ENCODE assay signal across 9 cellular contexts in genomic region chr11:75873417-75874148, GRCh38. TPM values are rescaled to one million over a fixed set of nuclear protein-coding genes. Genes with fewer than 3 reads are reported as not detected.
A peak's percentile ranks its signal among the peaks of the same experiment; 100 is the strongest.
DNase-seq lines count a peak whose midpoint lies in the region; ATAC-seq and TF ChIP-seq lines count a peak whose summit lies in the region.
"Had no signal": no experiment of that assay in that cellular context is flagged by ENCODE, and none has a peak within 500 bp of the region (broad histone marks: within the 10 kb centered on the region; RNA-seq: fewer than 3 reads in every experiment).

No MANE protein-coding gene starts in this region.

- H3K9me3 Mint-ChIP-seq in effector memory CD8-positive, alpha-beta T cell: no peaks in the 10 kb centered on the region
- no peaks in the 10 kb centered on the region for H3K9me3 Mint-ChIP-seq in activated CD4-positive, alpha-beta memory T cell treated with anti-CD3 and anti-CD28 coated beads for 36 hours
- H3K9me3 Mint-ChIP-seq in Calu3 (ENCODE audit: low read depth, unreplicated experiment): no peaks in the 10 kb centered on the region

- H4K8ac ChIP-seq in mesenchymal stem cell (ENCODE audit: low read length): no peak overlapping the region

- WGBS in mesenchymal stem cell: 82% methylated on average over 8 of the region's 8 CpGs

- no peak overlapping the region for H2BK120ac ChIP-seq in mesenchymal stem cell (ENCODE audit: low read depth, low read length)

- DNase-seq in GM12864 (ENCODE audit: low read depth) (peak; percentile 59), Calu3 (no peak), mesenchymal stem cell (no peak), HK-2 (ENCODE audit: unreplicated experiment) (no peak)
- no peak for DNase-seq in effector memory CD8-positive, alpha-beta T cell
- DNase-seq in activated CD4-positive, alpha-beta memory T cell treated with anti-CD3 and anti-CD28 coated beads for 36 hours: no peak

- peak overlapping the region; percentile 25 to 41 for H3K27ac Mint-ChIP-seq in effector memory CD8-positive, alpha-beta T cell
- H3K27ac Mint-ChIP-seq in activated CD4-positive, alpha-beta memory T cell treated with anti-CD3 and anti-CD28 coated beads for 36 hours: no peak overlapping the region
- no peak overlapping the region for H3K27ac Mint-ChIP-seq in Calu3 (ENCODE audit: unreplicated experiment)

- H3K4me2 ChIP-seq in mesenchymal stem cell (ENCODE audit: low read length, poor library complexity, severe bottlenecking): no peak overlapping the region

- no peak overlapping the region for H2BK5ac ChIP-seq in mesenchymal stem cell (ENCODE audit: low read depth, low read length, poor library complexity, severe bottlenecking)

- no peak overlapping the region for H4K91ac ChIP-seq in mesenchymal stem cell (ENCODE audit: low read length)

- POLR2A ChIA-PET in activated CD4-positive, alpha-beta memory T cell treated with anti-CD3 and anti-CD28 coated beads for 36 hours (lab: Charles Lee): interaction anchor here (1.0 kb wide), 1 partner anchor 20 kb away, joined by 4 read pairs; no protein-coding TSS in a partner anchor

- no peaks in the 10 kb centered on the region for H3K36me3 Mint-ChIP-seq in effector memory CD8-positive, alpha-beta T cell (ENCODE audit: insufficient read depth)
- H3K36me3 Mint-ChIP-seq in activated CD4-positive, alpha-beta memory T cell treated with anti-CD3 and anti-CD28 coated beads for 36 hours: no peaks in the 10 kb centered on the region
- H3K36me3 Mint-ChIP-seq in Calu3 (ENCODE audit: insufficient read depth, unreplicated experiment): no peaks in the 10 kb centered on the region

- no peak overlapping the region for H3K9ac ChIP-seq in mesenchymal stem cell (ENCODE audit: low read length)

- H3K4me3 Mint-ChIP-seq in effector memory CD8-positive, alpha-beta T cell: no peak overlapping the region
- H3K4me3 Mint-ChIP-seq in activated CD4-positive, alpha-beta memory T cell treated with anti-CD3 and anti-CD28 coated beads for 36 hours: no peak overlapping the region
- no peak overlapping the region for H3K4me3 Mint-ChIP-seq in Calu3 (ENCODE audit: low read depth, unreplicated experiment)

- H3K18ac ChIP-seq in mesenchymal stem cell (ENCODE audit: low read depth in 1 of 2, low read length in 2 of 2): no peak overlapping the region

- H3K4me1 ChIP-seq in mesenchymal stem cell (ENCODE audit: control insufficient read depth, insufficient read depth, low read depth, low read length): peaks cover 1% of the 10 kb centered on the region

- no peak overlapping the region; the same call in 1 of the 2 replicates for H3K4me3 ChIP-seq in GM12864 (ENCODE audit: low read depth, low read length)
- H3K4me3 ChIP-seq in mesenchymal stem cell (ENCODE audit: insufficient read depth in 1 of 2, low read depth in 1 of 2, low read length in 2 of 2): no peak overlapping the region

- no peak overlapping the region for H3K14ac ChIP-seq in mesenchymal stem cell (ENCODE audit: low read length in 2 of 2)

- no peaks in the 10 kb centered on the region for H3K9me3 ChIP-seq in mesenchymal stem cell (ENCODE audit: control insufficient read depth, low read length)

- no peak overlapping the region for H2AFZ ChIP-seq in mesenchymal stem cell (ENCODE audit: low read depth, low read length)

- H2BK12ac ChIP-seq in mesenchymal stem cell (ENCODE audit: low read length in 2 of 2): no peak overlapping the region

- H2AK5ac ChIP-seq in mesenchymal stem cell (ENCODE audit: low read length, severe bottlenecking): no peak overlapping the region

- H3K27ac ChIP-seq in mesenchymal stem cell (ENCODE audit: low read length, poor library complexity, severe bottlenecking): no peak overlapping the region
- H3K27ac ChIP-seq: VCaP had no signal

- no peaks in the 10 kb centered on the region for H3K27me3 Mint-ChIP-seq in effector memory CD8-positive, alpha-beta T cell
- H3K27me3 Mint-ChIP-seq in activated CD4-positive, alpha-beta memory T cell treated with anti-CD3 and anti-CD28 coated beads for 36 hours: no peaks in the 10 kb centered on the region
- H3K27me3 Mint-ChIP-seq in Calu3 (ENCODE audit: unreplicated experiment): no peaks in the 10 kb centered on the region

- peaks cover 5 to 19% of the 10 kb centered on the region in 2 donors for H3K4me1 Mint-ChIP-seq in effector memory CD8-positive, alpha-beta T cell (ENCODE audit: low read depth in 2 of 2)
- H3K4me1 Mint-ChIP-seq in activated CD4-positive, alpha-beta memory T cell treated with anti-CD3 and anti-CD28 coated beads for 36 hours (ENCODE audit: low read depth): peaks cover 17% of the 10 kb centered on the region
- H3K4me1 Mint-ChIP-seq in Calu3 (ENCODE audit: low read depth, unreplicated experiment): peaks cover 9% of the 10 kb centered on the region

- H3K27me3 ChIP-seq in mesenchymal stem cell (ENCODE audit: control insufficient read depth in 1 of 2, insufficient read depth in 1 of 2, low read length in 2 of 2): no peaks in the 10 kb centered on the region

- H3K4ac ChIP-seq in mesenchymal stem cell (ENCODE audit: low read depth in 1 of 2, low read length in 2 of 2): no peak overlapping the region

- H3K36me3 ChIP-seq in mesenchymal stem cell (ENCODE audit: control insufficient read depth in 1 of 2, insufficient read depth in 2 of 2, low read depth in 1 of 2, low read length in 2 of 2): no peaks in the 10 kb centered on the region

- CTCF ChIA-PET in activated CD4-positive, alpha-beta memory T cell treated with anti-CD3 and anti-CD28 coated beads for 36 hours (lab: Charles Lee): interaction anchor here (0.6 to 1.5 kb wide), 4 partner anchors 23 to 278 kb away, joined by 3 to 7 read pairs (median 5); no protein-coding TSS in a partner anchor
- CTCF ChIA-PET in Calu3 (lab: Charles Lee): no interaction called here

- peaks cover 2% of the 10 kb centered on the region for H3K79me1 ChIP-seq in mesenchymal stem cell (replicated peaks; ENCODE audit: low read length, poor library complexity, severe bottlenecking)

- H3K23ac ChIP-seq in mesenchymal stem cell (ENCODE audit: low read length in 2 of 2): no peak overlapping the region

- no TSS peak for BruUV-seq in Calu3 (replicated peaks; lab: Mats Ljungman, UMichigan)

- TF ChIP-seq CTCF in GM12864 (IDR thresholded peaks at IDR 0.05; ENCODE audit: low read depth, low read length, missing control alignments) (no peak), Calu3 (IDR thresholded peaks at IDR 0.05; ENCODE audit: unreplicated experiment) (no peak)

- intact Hi-C loops in activated CD4-positive, alpha-beta memory T cell treated with anti-CD3 and anti-CD28 coated beads for 36 hours (cut with micrococcal nuclease): no loop called here
- intact Hi-C loops in Calu3 (cut with micrococcal nuclease; ENCODE audit: unreplicated experiment): no loop called here

- ATAC-seq in GM21360 (IDR thresholded peaks at IDR 0.05; ENCODE audit: unreplicated experiment): peak; percentile 56
- ATAC-seq in HG03439 (IDR thresholded peaks at IDR 0.05; ENCODE audit: unreplicated experiment): peak; percentile 53
- no peak for ATAC-seq in effector memory CD8-positive, alpha-beta T cell (replicated peaks)

- no peak overlapping the region for H2BK15ac ChIP-seq in mesenchymal stem cell (ENCODE audit: low read depth, poor library complexity, severe bottlenecking)

RNA-seq across cellular contexts. Expression of gene UVRAG, which starts 58.6 kb away (rescaled TPM):
- 10 to 100 TPM; 15.5 to 16.7 TPM for total RNA-seq in activated CD4-positive, alpha-beta memory T cell treated with anti-CD3 and anti-CD28 coated beads for 36 hours
- 18.5 and 26.6 TPM in 2 replicates for total RNA-seq in Calu3 (2022)
- polyA plus RNA-seq in mesenchymal stem cell (2013, experiment 1 of 2): 10.1 TPM
- polyA plus RNA-seq in mesenchymal stem cell (2013, experiment 2 of 2): 10.5 TPM

Comparison
In these comparisons a context has a peak if more than half of its experiments do, and no peak if none do; other contexts are left out.
1. H3K27ac Mint-ChIP-seq: peak in effector memory CD8-positive, alpha-beta T cell (2 of 2); none in activated CD4-positive, alpha-beta memory T cell treated with anti-CD3 and anti-CD28 coated beads for 36 hours (single experiment) and Calu3 (single experiment).